Comparison of ENCODE assay signal across 21 cellular contexts in the genomic region with DNA sequence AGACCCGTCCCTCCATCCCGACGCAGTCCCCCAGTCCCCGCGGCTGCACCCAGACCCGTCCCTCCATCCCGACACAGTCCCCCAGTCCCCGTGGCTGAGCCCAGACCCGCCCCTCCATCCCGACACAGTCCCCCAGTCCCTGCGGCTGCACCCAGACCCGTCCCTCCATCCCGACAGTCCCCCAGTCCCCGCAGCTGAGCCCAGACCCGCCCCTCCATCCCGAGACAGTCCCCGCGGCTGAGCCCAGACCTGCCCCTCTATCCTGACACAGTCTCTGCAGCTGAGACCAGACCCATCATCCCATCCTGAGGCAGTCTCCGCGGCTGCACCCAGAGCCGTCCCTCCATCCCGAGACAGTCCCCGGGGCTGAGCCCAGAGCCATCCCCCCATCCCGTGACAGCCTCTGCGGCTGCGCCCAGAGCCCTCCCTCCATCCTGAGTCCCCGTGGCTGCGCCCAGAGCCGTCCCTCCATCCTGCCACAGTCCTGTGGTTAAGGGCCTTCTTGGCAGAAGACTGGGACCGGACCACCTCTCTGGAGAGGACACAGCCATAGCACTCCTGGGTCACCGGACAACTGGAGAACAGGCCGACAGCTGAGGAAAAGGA.
"Had no signal": no experiment of that assay in that cellular context is flagged by ENCODE, and none has a peak within 500 bp of the region (broad histone marks: within the 10 kb centered on the region; RNA-seq: fewer than 3 reads in every experiment).

No MANE protein-coding gene starts in this region.

- H3K4me3 ChIP-seq: heart left ventricle, left lung, lung, psoas muscle, right lobe of liver, testis, tibial nerve had no signal

- H3K4me1 Mint-ChIP-seq: central memory CD8-positive, alpha-beta T cell; stimulated activated naive CD8-positive, alpha-beta T cell treated with anti-CD3 and anti-CD28 coated beads, Interleukin-15, amount 100 ng/mL, for 72 hours had no signal

- H3K9ac ChIP-seq: parathyroid adenoma had no signal

- H2AFZ ChIP-seq: parathyroid adenoma had no signal

- H3K36me3 Mint-ChIP-seq: naive B cell; stimulated activated naive B cell treated with anti-CD40 and anti-IgM and Interleukin-4, amounts not matched to agents 10 μg/mL and 1 μg/mL and 100 μg/mL, for 72 hours had no signal

- FAIRE-seq: colon had no signal

- DNase-seq: foreskin melanocyte; hippocampal formation; mesenchymal stem cell; midbrain; naive B cell; stimulated activated CD4-positive, alpha-beta T cell treated with anti-CD3 and anti-CD28 coated beads, Interleukin-2, amount 100 ng/mL, for 24 hours; stimulated activated CD4-positive, alpha-beta T cell treated with anti-CD3 and anti-CD28 coated beads, Interleukin-4, amount 100 ng/mL, for 4 hours; stimulated activated naive B cell treated with anti-CD40 and anti-IgM and Interleukin-4, amounts not matched to agents 10 μg/mL and 1 μg/mL and 100 μg/mL, for 72 hours; stimulated activated naive CD8-positive, alpha-beta T cell treated with anti-CD3 and anti-CD28 coated beads, Interleukin-15, amount 100 ng/mL, for 72 hours had no signal

- H3K9me3 Mint-ChIP-seq: central memory CD8-positive, alpha-beta T cell; dendritic cell treated with granulocyte-macrophage colony-stimulating factor and Interleukin-4, amounts not matched to agents 40 ng/mL and 50 ng/mL, for 4 days; nephron; stimulated activated naive B cell treated with anti-CD40 and anti-IgM and Interleukin-4, amounts not matched to agents 10 μg/mL and 1 μg/mL and 100 μg/mL, for 72 hours; stimulated activated naive CD8-positive, alpha-beta T cell treated with anti-CD3 and anti-CD28 coated beads, Interleukin-15, amount 100 ng/mL, for 72 hours had no signal

- H3K4me1 ChIP-seq: parathyroid adenoma, psoas muscle, right lobe of liver, testis had no signal

- H3K27me3 ChIP-seq: right lobe of liver, testis had no signal

- ATAC-seq: left lung; stimulated activated naive B cell treated with anti-CD40 and anti-IgM and Interleukin-4, amounts not matched to agents 10 μg/mL and 1 μg/mL and 100 μg/mL, for 72 hours had no signal

- H3K9me3 ChIP-seq: heart left ventricle, psoas muscle, right lobe of liver, testis, tibial nerve had no signal

- H3K4me3 Mint-ChIP-seq: central memory CD8-positive, alpha-beta T cell; dendritic cell treated with granulocyte-macrophage colony-stimulating factor and Interleukin-4, amounts not matched to agents 40 ng/mL and 50 ng/mL, for 4 days; naive B cell; stimulated activated naive B cell treated with anti-CD40 and anti-IgM and Interleukin-4, amounts not matched to agents 10 μg/mL and 1 μg/mL and 100 μg/mL, for 72 hours; stimulated activated naive CD8-positive, alpha-beta T cell treated with anti-CD3 and anti-CD28 coated beads, Interleukin-15, amount 100 ng/mL, for 72 hours had no signal

- H3K36me3 ChIP-seq: heart left ventricle, left lung, right lobe of liver, tibial nerve had no signal

- H3K27ac ChIP-seq: heart left ventricle, left lung, parathyroid adenoma, psoas muscle, right lobe of liver, testis, tibial nerve had no signal

- H3K27ac Mint-ChIP-seq: dendritic cell treated with granulocyte-macrophage colony-stimulating factor and Interleukin-4, amounts not matched to agents 40 ng/mL and 50 ng/mL, for 4 days; nephron; stimulated activated naive B cell treated with anti-CD40 and anti-IgM and Interleukin-4, amounts not matched to agents 10 μg/mL and 1 μg/mL and 100 μg/mL, for 72 hours; stimulated activated naive CD8-positive, alpha-beta T cell treated with anti-CD3 and anti-CD28 coated beads, Interleukin-15, amount 100 ng/mL, for 72 hours had no signal

- H3K79me2 ChIP-seq: parathyroid adenoma had no signal
